ENCODE assay signal across 16 cellular contexts in the genomic region with DNA sequence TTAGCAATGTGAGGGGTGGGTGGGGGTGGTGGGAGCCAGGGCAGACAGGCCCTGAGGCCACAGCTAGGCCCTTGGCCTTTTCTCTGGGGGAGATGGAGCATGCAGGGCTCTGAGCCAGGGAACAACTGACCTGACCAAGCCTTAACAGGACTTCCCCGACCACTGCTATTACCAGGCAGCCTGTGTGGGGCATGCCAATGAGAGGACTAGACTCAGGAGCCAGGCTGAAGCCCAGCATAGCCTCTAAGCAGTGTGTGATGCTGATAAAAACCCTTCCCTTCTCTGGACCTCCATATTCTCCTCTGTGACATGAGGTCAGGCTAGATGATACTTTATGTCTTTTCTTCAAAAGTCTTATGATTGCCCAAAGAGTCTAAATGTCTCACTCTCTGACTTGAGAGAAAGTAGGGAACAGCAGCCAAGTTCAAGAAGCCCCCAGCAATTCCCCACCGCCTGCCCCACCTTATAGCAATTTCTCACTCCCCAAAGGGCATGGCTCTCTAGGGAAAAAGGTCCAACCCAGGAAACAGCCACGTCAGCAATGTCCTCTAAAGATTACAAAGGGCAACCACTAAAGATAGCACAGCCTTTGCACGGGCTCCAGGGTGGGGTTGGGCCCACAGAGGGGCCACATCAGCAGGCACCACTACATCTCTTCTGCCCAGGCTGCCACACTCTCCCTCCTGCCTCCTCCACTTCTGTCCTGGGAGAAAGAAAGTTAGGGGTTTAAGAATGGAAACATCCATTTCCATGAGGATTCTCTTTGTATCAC.
DNase-seq lines count a peak whose midpoint lies in the region; ATAC-seq and TF ChIP-seq lines count a peak whose summit lies in the region.
"Had no signal": no experiment of that assay in that cellular context is flagged by ENCODE, and none has a peak within 500 bp of the region (broad histone marks: within the 10 kb centered on the region; RNA-seq: fewer than 3 reads in every experiment).

No MANE protein-coding gene starts in this region.

- TF ChIP-seq RAD21 in liver (IDR thresholded peaks at IDR 0.05), result no peak

- H3K56ac ChIP-seq in H9 (ENCODE audit: insufficient read length, low read depth, low read length), result no peak overlapping the region

- ATAC-seq in CD4-positive, CD25-positive, alpha-beta regulatory T cell (ENCODE audit: low read depth in 2 of 2), result no peak
- ATAC-seq in activated CD8-positive, alpha-beta T cell treated with anti-CD3 and anti-CD28 coated beads, Interleukin-2, amount 10 ng/mL, durations not matched to agents 7 days and 5 days, result no peak

- H3K23me2 ChIP-seq in H9 (ENCODE audit: insufficient read length, low read depth, low read length, poor library complexity, severe bottlenecking), result no peaks in the 10 kb centered on the region

- no peak overlapping the region for H3K27ac ChIP-seq in CD4-positive, CD25-positive, alpha-beta regulatory T cell (ENCODE audit: insufficient read depth, low read length, poor library complexity, severe bottlenecking)
- H3K27ac ChIP-seq in H9 (ENCODE audit: insufficient read length, low read depth, low read length), result no peak overlapping the region
- H3K27ac ChIP-seq in liver (ENCODE audit: low read depth in 1 of 2, low read length in 2 of 2), result no peak overlapping the region
- no peak overlapping the region for H3K27ac ChIP-seq in prostate gland
- no peak overlapping the region for H3K27ac ChIP-seq in tibial artery
- H3K27ac ChIP-seq: heart left ventricle had no signal

- H3K4me3 ChIP-seq in CD4-positive, CD25-positive, alpha-beta regulatory T cell (ENCODE audit: low read depth, low read length), result no peak overlapping the region
- H3K4me3 ChIP-seq in liver (ENCODE audit: low read depth in 1 of 3, low read length in 3 of 3), result no peak overlapping the region
- no peak overlapping the region for H3K4me3 ChIP-seq in prostate gland
- no peak overlapping the region for H3K4me3 ChIP-seq in tibial artery
- H3K4me3 ChIP-seq: heart left ventricle had no signal

- H3K4me3 Mint-ChIP-seq in CD4-positive, CD25-positive, alpha-beta regulatory T cell, result peak overlapping the region in 3 of 4 donors; percentile 8 to 43 (median 35)
- H3K4me3 Mint-ChIP-seq in H9, result no peak overlapping the region
- no peak overlapping the region for H3K4me3 Mint-ChIP-seq in activated CD8-positive, alpha-beta T cell treated with anti-CD3 and anti-CD28 coated beads, Interleukin-2, amount 10 ng/mL, durations not matched to agents 7 days and 5 days
- no peak overlapping the region for H3K4me3 Mint-ChIP-seq in nephron progenitor cell

- intact Hi-C loops in prostate gland (cut with DNase I) (no loop called here), tibial artery (cut with DNase I; ENCODE audit: low total_unique reads) (no loop called here)

- H2AFZ ChIP-seq in H9 (ENCODE audit: low read length), result no peak overlapping the region

- no peak overlapping the region for H3K4ac ChIP-seq in H9 (ENCODE audit: low read depth, low read length)

- peaks cover 17% of the 10 kb centered on the region for H3K36me3 Mint-ChIP-seq in CD4-positive, CD25-positive, alpha-beta regulatory T cell
- H3K36me3 Mint-ChIP-seq in H9 (ENCODE audit: insufficient read depth in 1 of 3, low read depth in 3 of 3) (peaks cover 2 to 4% (median 3%) of the 10 kb centered on the region in 3 experiments; a peak in 5 of 7 replicates), nephron progenitor cell (ENCODE audit: low read depth) (no peaks in the 10 kb centered on the region)
- H3K36me3 Mint-ChIP-seq in activated CD8-positive, alpha-beta T cell treated with anti-CD3 and anti-CD28 coated beads, Interleukin-2, amount 10 ng/mL, durations not matched to agents 7 days and 5 days (ENCODE audit: low read depth), result peaks cover 14% of the 10 kb centered on the region

- H3K9me3 ChIP-seq in CD4-positive, CD25-positive, alpha-beta regulatory T cell (ENCODE audit: control insufficient read depth in 2 of 2, low read length in 2 of 2), result no peaks in the 10 kb centered on the region
- H3K9me3 ChIP-seq in H9 (ENCODE audit: control insufficient read depth, low read depth, low read length), result no peaks in the 10 kb centered on the region
- H3K9me3 ChIP-seq in liver (ENCODE audit: control insufficient read depth in 4 of 4, low read length in 3 of 4), result no peaks in the 10 kb centered on the region
- no peaks in the 10 kb centered on the region for H3K9me3 ChIP-seq in prostate gland
- H3K9me3 ChIP-seq in tibial artery, result no peaks in the 10 kb centered on the region
- H3K9me3 ChIP-seq: heart left ventricle had no signal

- peaks cover 8% of the 10 kb centered on the region; the same call in 1 of the 2 replicates for H3K79me2 ChIP-seq in H9 (ENCODE audit: insufficient read depth, low read length)

- peak overlapping the region; percentile 25 for H2BK5ac ChIP-seq in H9 (ENCODE audit: insufficient read length, low read length)

- no peak overlapping the region for H3T11ph ChIP-seq in H9 (ENCODE audit: low read length)

- H3K27me3 ChIP-seq in CD4-positive, CD25-positive, alpha-beta regulatory T cell (ENCODE audit: control insufficient read depth, insufficient read depth, low read length), result no peaks in the 10 kb centered on the region
- no peaks in the 10 kb centered on the region for H3K27me3 ChIP-seq in H9 (ENCODE audit: insufficient read depth, low read length)
- H3K27me3 ChIP-seq in liver (ENCODE audit: control insufficient read depth in 4 of 4, insufficient read depth in 4 of 4, low read length in 3 of 4), result no peaks in the 10 kb centered on the region
- H3K27me3 ChIP-seq in prostate gland (replicated peaks; ENCODE audit: insufficient read depth), result no peaks in the 10 kb centered on the region
- H3K27me3 ChIP-seq in tibial artery, result no peaks in the 10 kb centered on the region
- H3K27me3 ChIP-seq: heart left ventricle had no signal

- no peaks in the 10 kb centered on the region for H3K9me3 Mint-ChIP-seq in CD4-positive, CD25-positive, alpha-beta regulatory T cell
- H3K9me3 Mint-ChIP-seq in H9, result no peaks in the 10 kb centered on the region
- no peaks in the 10 kb centered on the region for H3K9me3 Mint-ChIP-seq in activated CD8-positive, alpha-beta T cell treated with anti-CD3 and anti-CD28 coated beads, Interleukin-2, amount 10 ng/mL, durations not matched to agents 7 days and 5 days (ENCODE audit: insufficient read depth)
- H3K9me3 Mint-ChIP-seq in nephron progenitor cell, result no peaks in the 10 kb centered on the region

- H3K27me3 Mint-ChIP-seq in CD4-positive, CD25-positive, alpha-beta regulatory T cell, result no peaks in the 10 kb centered on the region
- H3K27me3 Mint-ChIP-seq in H9 (ENCODE audit: low read depth) (no peaks in the 10 kb centered on the region), nephron progenitor cell (ENCODE audit: low read depth, poor library complexity) (peaks cover 30% of the 10 kb centered on the region)
- no peaks in the 10 kb centered on the region for H3K27me3 Mint-ChIP-seq in activated CD8-positive, alpha-beta T cell treated with anti-CD3 and anti-CD28 coated beads, Interleukin-2, amount 10 ng/mL, durations not matched to agents 7 days and 5 days (ENCODE audit: low read depth)

- H2BK120ac ChIP-seq in H9 (ENCODE audit: low read depth, low read length, poor library complexity, severe bottlenecking), result no peak overlapping the region

- no peak overlapping the region for H3K14ac ChIP-seq in H9 (ENCODE audit: insufficient read depth, low read length)

- H3K23ac ChIP-seq in H9 (ENCODE audit: insufficient read length, low read depth, low read length), result no peak overlapping the region

- no CpG with 5 or more reads among the region's 4 CpGs for WGBS in H9 (ENCODE audit: extremely low coverage, insufficient read length, low lambda C conversion rate)
- WGBS in liver, result 56% methylated on average over 4 of the region's 4 CpGs
- WGBS in prostate gland, result 73% methylated on average over 4 of the region's 4 CpGs

- H3K27ac Mint-ChIP-seq in CD4-positive, CD25-positive, alpha-beta regulatory T cell, result peak overlapping the region; percentile 68 to 90 (median 89)
- H3K27ac Mint-ChIP-seq in H9, result peak overlapping the region in 1 of 3 experiments; percentile 69; a peak in 2 of 7 replicates
- H3K27ac Mint-ChIP-seq in activated CD8-positive, alpha-beta T cell treated with anti-CD3 and anti-CD28 coated beads, Interleukin-2, amount 10 ng/mL, durations not matched to agents 7 days and 5 days, result peak overlapping the region; percentile 34
- H3K27ac Mint-ChIP-seq in nephron progenitor cell, result no peak overlapping the region

- TF ChIP-seq POLR2A in prostate gland (IDR thresholded peaks at IDR 0.05), result no peak

- no peak overlapping the region for H3K18ac ChIP-seq in H9 (ENCODE audit: insufficient read length, low read depth, low read length)

- DNase-seq in CD4-positive, CD25-positive, alpha-beta regulatory T cell, result no peak
- no peak for DNase-seq in H9
- no peak for DNase-seq in activated CD8-positive, alpha-beta T cell treated with anti-CD3 and anti-CD28 coated beads, Interleukin-2, amount 10 ng/mL, durations not matched to agents 7 days and 5 days
- no peak for DNase-seq in prostate gland (ENCODE audit: low spot score)
- no peak for DNase-seq in GM03348 (ENCODE audit: low spot score)
- DNase-seq in nephron progenitor cell, result no peak
- DNase-seq in tibial artery, result no peak
- DNase-seq: activated CD4-positive, alpha-beta T cell treated with anti-CD3 and anti-CD28 coated beads, Interleukin-2, amount 50 U/mL, for 48 hours; activated gamma-delta T cell treated with Interleukin-2 at 50 U/mL for 16 hours; effector CD4-positive, alpha-beta T cell; heart left ventricle; NCI-H187 treated with DMSO at 0.1 percent for 48 hours; stimulated activated CD4-positive, alpha-beta T cell treated with anti-CD3 and anti-CD28 coated beads, Interleukin-4, amount 100 ng/mL, for 24 hours; T1000; trophoblast cell had no signal

- H2AK5ac ChIP-seq in H9 (ENCODE audit: insufficient read length, low read length), result no peak overlapping the region

- peaks cover 57% of the 10 kb centered on the region for H3K4me1 ChIP-seq in CD4-positive, CD25-positive, alpha-beta regulatory T cell (ENCODE audit: control insufficient read depth, insufficient read depth, low read length, poor library complexity, severe bottlenecking)
- H3K4me1 ChIP-seq in H9 (ENCODE audit: insufficient read depth, low read length) (peaks cover 3% of the 10 kb centered on the region; the same call in 1 of the 2 replicates), liver (ENCODE audit: control insufficient read depth in 4 of 4, insufficient read depth in 4 of 4, low read length in 3 of 4) (no peaks in the 10 kb centered on the region), prostate gland (replicated peaks) (no peaks in the 10 kb centered on the region), tibial artery (no peaks in the 10 kb centered on the region)

- CTCF ChIA-PET in activated CD8-positive, alpha-beta T cell treated with anti-CD3 and anti-CD28 coated beads, Interleukin-2, amount 10 ng/mL, durations not matched to agents 7 days and 5 days (lab: Charles Lee), result interaction anchor here (1.4 to 2.8 kb wide), 3 partner anchors 8 to 167 kb away, joined by 6 to 25 read pairs (median 7); no protein-coding TSS in a partner anchor

- no peak overlapping the region for H2BK20ac ChIP-seq in H9 (ENCODE audit: low read depth, low read length, poor library complexity, severe bottlenecking)

- no peak overlapping the region for H4K91ac ChIP-seq in H9 (ENCODE audit: insufficient read length, low read depth, low read length)

- no peak overlapping the region for H4K5ac ChIP-seq in H9 (ENCODE audit: insufficient read length, low read depth, low read length)

- POLR2A ChIA-PET in activated CD8-positive, alpha-beta T cell treated with anti-CD3 and anti-CD28 coated beads, Interleukin-2, amount 10 ng/mL, durations not matched to agents 7 days and 5 days (lab: Charles Lee), result no interaction called here

- no peak overlapping the region for H2BK12ac ChIP-seq in H9 (ENCODE audit: insufficient read length, low read depth, low read length)

- peaks cover 26 to 81% (median 57%) of the 10 kb centered on the region in 4 donors for H3K4me1 Mint-ChIP-seq in CD4-positive, CD25-positive, alpha-beta regulatory T cell
- H3K4me1 Mint-ChIP-seq in H9, result peaks cover 6 to 17% of the 10 kb centered on the region in 2 experiments
- H3K4me1 Mint-ChIP-seq in activated CD8-positive, alpha-beta T cell treated with anti-CD3 and anti-CD28 coated beads, Interleukin-2, amount 10 ng/mL, durations not matched to agents 7 days and 5 days (ENCODE audit: low read depth), result peaks cover 65% of the 10 kb centered on the region
- H3K4me1 Mint-ChIP-seq in nephron progenitor cell, result no peaks in the 10 kb centered on the region

- H2BK15ac ChIP-seq in H9 (ENCODE audit: low read depth, low read length), result no peak overlapping the region

- H3K4me2 ChIP-seq in H9 (ENCODE audit: insufficient read depth, insufficient read length, low read length), result no peak overlapping the region

- no peaks in the 10 kb centered on the region for H3K36me3 ChIP-seq in CD4-positive, CD25-positive, alpha-beta regulatory T cell (ENCODE audit: control insufficient read depth, insufficient read depth, low read length)
- H3K36me3 ChIP-seq in liver (ENCODE audit: control insufficient read depth in 4 of 4, insufficient read depth in 3 of 4, low read depth in 1 of 4, low read length in 3 of 4) (no peaks in the 10 kb centered on the region), prostate gland (no peaks in the 10 kb centered on the region), tibial artery (no peaks in the 10 kb centered on the region)
- H3K36me3 ChIP-seq: heart left ventricle had no signal

- H3K79me1 ChIP-seq in H9 (ENCODE audit: insufficient read depth, low read depth, low read length, poor library complexity, severe bottlenecking), result peaks cover 15% of the 10 kb centered on the region

- no peaks in the 10 kb centered on the region for H4K20me1 ChIP-seq in H9 (ENCODE audit: control insufficient read depth, insufficient read depth, insufficient read length)

- H3K9ac ChIP-seq in H9 (ENCODE audit: extremely low read depth, insufficient read length, low read length), result no peak overlapping the region
- H3K9ac ChIP-seq in liver (ENCODE audit: low read depth in 1 of 2, low read length in 2 of 2), result no peak overlapping the region

- no peak overlapping the region for H4K8ac ChIP-seq in H9 (replicated peaks; ENCODE audit: insufficient read length, low read depth, low read length)

- TF ChIP-seq CTCF in H9 (conservative IDR thresholded peaks at IDR 0.05), result no peak
- TF ChIP-seq CTCF in liver (IDR thresholded peaks at IDR 0.05; ENCODE audit: low read depth, low read length, missing input control), result no peak
- no peak for TF ChIP-seq CTCF in prostate gland (IDR thresholded peaks at IDR 0.05)
- no peak for TF ChIP-seq CTCF in nephron progenitor cell (IDR thresholded peaks at IDR 0.05)
- TF ChIP-seq CTCF in tibial artery (IDR thresholded peaks at IDR 0.05), result no peak

Comparison
In these comparisons a context has a peak if more than half of its experiments do, and no peak if none do; other contexts are left out.
1. H3K4me3 Mint-ChIP-seq: peak in CD4-positive, CD25-positive, alpha-beta regulatory T cell (3 of 4); none in H9 (0 of 2), activated CD8-positive, alpha-beta T cell treated with anti-CD3 and anti-CD28 coated beads, Interleukin-2, amount 10 ng/mL, durations not matched to agents 7 days and 5 days (single experiment) and nephron progenitor cell (single experiment).